In genomic region chr17:81097134-81097942, GRCh38 we compare ENCODE assay signal across 1 cellular context.
TF ChIP-seq lines count a peak whose summit lies in the region.

No MANE protein-coding gene starts in this region.

TF ChIP-seq in HepG2, 621 proteins besides CTCF, POLR2A, EP300 and RAD21 (continued from another document and continues in another):
- TF ChIP-seq CBX5 (CRISPR knock-in tag; IDR thresholded peaks at IDR 0.05; ENCODE audit: borderline replicate concordance) (peak; percentile 32; the same call in 1 of the 2 replicates), PHF5A (CRISPR knock-in tag; IDR thresholded peaks at IDR 0.05; ENCODE audit: low read depth, unreplicated experiment) (no peak), MEIS1 (CRISPR knock-in tag; IDR thresholded peaks at IDR 0.05; ENCODE audit: borderline replicate concordance) (no peak; the same call in 1 of the 2 replicates), HNF4G (IDR thresholded peaks at IDR 0.05; ENCODE audit: borderline replicate concordance, low read depth, low read length) (no peak), HNF4G (CRISPR knock-in tag; IDR thresholded peaks at IDR 0.05; ENCODE audit: borderline replicate concordance, low read depth) (no peak), ZSCAN20 (CRISPR knock-in tag; IDR thresholded peaks at IDR 0.05; ENCODE audit: borderline replicate concordance) (no peak), ZMYM3 (CRISPR knock-in tag; IDR thresholded peaks at IDR 0.05) (no peak), KLF13 (CRISPR knock-in tag; IDR thresholded peaks at IDR 0.05) (no peak), REXO4 (CRISPR knock-in tag; IDR thresholded peaks at IDR 0.05; ENCODE audit: borderline replicate concordance) (no peak), ZNF260 (CRISPR knock-in tag; IDR thresholded peaks at IDR 0.05; ENCODE audit: borderline replicate concordance, low read depth) (no peak), ZNF878 (CRISPR knock-in tag; IDR thresholded peaks at IDR 0.05) (no peak), ZNF547 (CRISPR knock-in tag; IDR thresholded peaks at IDR 0.05) (no peak), POLR2G (IDR thresholded peaks at IDR 0.05; ENCODE audit: low read depth, low read length) (peak; percentile 47), ZNF713 (CRISPR knock-in tag; IDR thresholded peaks at IDR 0.05) (no peak), RXRB (CRISPR knock-in tag; IDR thresholded peaks at IDR 0.05; ENCODE audit: borderline replicate concordance) (0 out of 2 replicates have a peak, but pooled peaks have one; percentile 31), DMAP1 (CRISPR knock-in tag; IDR thresholded peaks at IDR 0.05) (no peak; the same call in 1 of the 2 replicates), KLF12 (CRISPR knock-in tag; IDR thresholded peaks at IDR 0.05; ENCODE audit: borderline replicate concordance) (peak; percentile 21; the same call in 1 of the 2 replicates), ZSCAN30 (CRISPR knock-in tag; IDR thresholded peaks at IDR 0.05) (no peak), ZNF562 (CRISPR knock-in tag; IDR thresholded peaks at IDR 0.05; ENCODE audit: borderline replicate concordance) (no peak), ZNF816 (CRISPR knock-in tag; IDR thresholded peaks at IDR 0.05; ENCODE audit: borderline replicate concordance) (no peak), ZNF350 (CRISPR knock-in tag; IDR thresholded peaks at IDR 0.05; ENCODE audit: borderline replicate concordance, low read depth) (peak; percentile 88; the same call in 1 of the 2 replicates), ZNF10 (CRISPR knock-in tag; IDR thresholded peaks at IDR 0.05; ENCODE audit: borderline replicate concordance, low read depth) (no peak), NBN (conservative IDR thresholded peaks at IDR 0.05) (no peak), HNRNPUL1 (IDR thresholded peaks at IDR 0.05; ENCODE audit: low read depth, low read length) (no peak), ZNF136 (CRISPR knock-in tag; IDR thresholded peaks at IDR 0.05; ENCODE audit: low read depth) (no peak), AKAP8 (CRISPR knock-in tag; IDR thresholded peaks at IDR 0.05) (peak; percentile 98), KDM5B (CRISPR knock-in tag; IDR thresholded peaks at IDR 0.05; ENCODE audit: borderline replicate concordance) (no peak; the same call in 1 of the 2 replicates), ELF4 (CRISPR knock-in tag; IDR thresholded peaks at IDR 0.05; ENCODE audit: borderline replicate concordance) (no peak), SIN3A (IDR thresholded peaks at IDR 0.05; ENCODE audit: borderline replicate concordance, low read depth, low read length) (no peak), ZKSCAN1 (IDR thresholded peaks at IDR 0.05; ENCODE audit: low read length) (no peak), ELF1 (CRISPR knock-in tag; IDR thresholded peaks at IDR 0.05) (no peak), TIGD3 (CRISPR knock-in tag; IDR thresholded peaks at IDR 0.05; ENCODE audit: borderline replicate concordance) (no peak), CCDC6 (CRISPR knock-in tag; IDR thresholded peaks at IDR 0.05) (peak; percentile 36; the same call in 1 of the 2 replicates), CEBPZ (IDR thresholded peaks at IDR 0.05; ENCODE audit: low read length) (no peak), ZBTB21 (CRISPR knock-in tag; IDR thresholded peaks at IDR 0.05) (no peak), THAP11 (CRISPR knock-in tag; IDR thresholded peaks at IDR 0.05) (no peak; the same call in 1 of the 2 replicates), ZNF672 (CRISPR knock-in tag; IDR thresholded peaks at IDR 0.05) (no peak), PBX3 (CRISPR knock-in tag; IDR thresholded peaks at IDR 0.05; ENCODE audit: borderline replicate concordance) (no peak), SRF (IDR thresholded peaks at IDR 0.05; ENCODE audit: low read depth, low read length) (no peak), E2F5 (CRISPR knock-in tag; conservative IDR thresholded peaks at IDR 0.05) (no peak), NCOA5 (CRISPR knock-in tag; IDR thresholded peaks at IDR 0.05) (no peak), SMARCE1 (IDR thresholded peaks at IDR 0.05; ENCODE audit: borderline replicate concordance) (no peak), ZNF549 (CRISPR knock-in tag; IDR thresholded peaks at IDR 0.05) (no peak), ZNF44 (CRISPR knock-in tag; IDR thresholded peaks at IDR 0.05) (no peak), RARG (CRISPR knock-in tag; IDR thresholded peaks at IDR 0.05; ENCODE audit: low read depth) (no peak), SMC3 (IDR thresholded peaks at IDR 0.05; ENCODE audit: low read length) (peak; percentile 34), TP53 (CRISPR knock-in tag; conservative IDR thresholded peaks at IDR 0.05) (0 out of 2 replicates have a peak, but pooled peaks have one; percentile 17), ZSCAN22 (CRISPR knock-in tag; IDR thresholded peaks at IDR 0.05) (no peak), ONECUT2 (CRISPR knock-in tag; IDR thresholded peaks at IDR 0.05) (no peak), ZFP82 (CRISPR knock-in tag; IDR thresholded peaks at IDR 0.05; ENCODE audit: borderline replicate concordance) (no peak), ZNF839 (CRISPR knock-in tag; IDR thresholded peaks at IDR 0.05; ENCODE audit: borderline replicate concordance) (no peak), POLR2AphosphoS5 (IDR thresholded peaks at IDR 0.05; ENCODE audit: low read depth, low read length) (0 out of 2 replicates have a peak, but pooled peaks have one; percentile 12), RELA (CRISPR knock-in tag; IDR thresholded peaks at IDR 0.05) (0 out of 2 replicates have a peak, but pooled peaks have one; percentile 79), ZNF276 (CRISPR knock-in tag; IDR thresholded peaks at IDR 0.05; ENCODE audit: low read depth) (no peak), ZNF326 (CRISPR knock-in tag; IDR thresholded peaks at IDR 0.05; ENCODE audit: borderline replicate concordance) (no peak), HBP1 (CRISPR knock-in tag; IDR thresholded peaks at IDR 0.05; ENCODE audit: low read depth) (no peak), ZBTB26 (CRISPR knock-in tag; IDR thresholded peaks at IDR 0.05; ENCODE audit: borderline replicate concordance) (no peak), HHEX (CRISPR knock-in tag; IDR thresholded peaks at IDR 0.05) (no peak), JARID2 (CRISPR knock-in tag; IDR thresholded peaks at IDR 0.05; ENCODE audit: insufficient replicate concordance) (no peak), RFX5 (IDR thresholded peaks at IDR 0.05; ENCODE audit: low read depth, low read length) (no peak), PHF8 (CRISPR knock-in tag; IDR thresholded peaks at IDR 0.05) (peak; percentile 38), RCOR2 (CRISPR knock-in tag; IDR thresholded peaks at IDR 0.05) (no peak), SNAI1 (CRISPR knock-in tag; IDR thresholded peaks at IDR 0.05; ENCODE audit: borderline replicate concordance) (no peak), ZSCAN12 (CRISPR knock-in tag; IDR thresholded peaks at IDR 0.05) (no peak), NFKBIZ (CRISPR knock-in tag; IDR thresholded peaks at IDR 0.05) (no peak), ZNF543 (CRISPR knock-in tag; IDR thresholded peaks at IDR 0.05) (no peak; the same call in 1 of the 2 replicates), ZBTB7A (CRISPR knock-in tag; IDR thresholded peaks at IDR 0.05) (0 out of 2 replicates have a peak, but pooled peaks have one; percentile 10), NAIF1 (CRISPR knock-in tag; IDR thresholded peaks at IDR 0.05; ENCODE audit: borderline replicate concordance) (no peak), ZNF792 (CRISPR knock-in tag; IDR thresholded peaks at IDR 0.05) (0 out of 2 replicates have a peak, but pooled peaks have one; percentile 22), ZBTB33 (CRISPR knock-in tag; IDR thresholded peaks at IDR 0.05) (no peak)
